Comparison of ENCODE assay signal across 15 cellular contexts in genomic region chr2:88574445-88574844, GRCh38. TPM values are rescaled to one million over a fixed set of nuclear protein-coding genes. Genes with fewer than 3 reads are reported as not detected.
A peak's percentile ranks its signal among the peaks of the same experiment; 100 is the strongest.
DNase-seq lines count a peak whose midpoint lies in the region; ATAC-seq, FAIRE-seq and TF ChIP-seq lines count a peak whose summit lies in the region.
"Had no signal": no experiment of that assay in that cellular context is flagged by ENCODE, and none has a peak within 500 bp of the region (broad histone marks: within the 10 kb centered on the region; RNA-seq: fewer than 3 reads in every experiment).

No MANE protein-coding gene starts in this region.

- no peak for TF ChIP-seq CTCF in GM13977 (IDR thresholded peaks at IDR 0.05; ENCODE audit: extremely low read depth, insufficient read depth, missing control alignments)
- TF ChIP-seq CTCF in D721Med (IDR thresholded peaks at IDR 0.05; ENCODE audit: insufficient read depth, missing control alignments) = no peak
- no peak for TF ChIP-seq CTCF in body of pancreas (IDR thresholded peaks at IDR 0.05)
- TF ChIP-seq CTCF in heart left ventricle (IDR thresholded peaks at IDR 0.05) = no peak

- H3K36me3 ChIP-seq in body of pancreas (replicated peaks in 1 of 2; ENCODE audit: insufficient read depth in 1 of 2, low read depth in 2 of 2) (peaks cover 0 to 30% of the 10 kb centered on the region in 2 donors), heart left ventricle (peaks cover 0 to 100% (median 93%) of the 10 kb centered on the region in 9 donors)

- 66 to 82% methylated on average over 5 of the region's 5 CpGs for WGBS in body of pancreas, 2 donors
- WGBS in heart left ventricle, 4 donors = 82 to 91% (median 88%) methylated on average over 5 of the region's 5 CpGs

- no peaks in the 10 kb centered on the region for H3K9me3 ChIP-seq in body of pancreas
- H3K9me3 ChIP-seq in heart left ventricle = no peaks in the 10 kb centered on the region
- H3K9me3 ChIP-seq: gastrocnemius medialis, upper lobe of right lung had no signal

- H3K4me3 ChIP-seq in body of pancreas (no peak overlapping the region), heart left ventricle (no peak overlapping the region)
- H3K4me3 ChIP-seq: dorsolateral prefrontal cortex, gastrocnemius medialis, upper lobe of right lung had no signal

- TF ChIP-seq POLR2A in body of pancreas (IDR thresholded peaks at IDR 0.05) (no peak), heart left ventricle (IDR thresholded peaks at IDR 0.05) (no peak)

- H3K27me3 ChIP-seq in body of pancreas = no peaks in the 10 kb centered on the region
- H3K27me3 ChIP-seq in heart left ventricle = no peaks in the 10 kb centered on the region
- H3K27me3 ChIP-seq: dorsolateral prefrontal cortex, gastrocnemius medialis, upper lobe of right lung had no signal

- H3K27ac ChIP-seq in body of pancreas = no peak overlapping the region
- no peak overlapping the region for H3K27ac ChIP-seq in heart left ventricle
- H3K27ac ChIP-seq: dorsolateral prefrontal cortex, gastrocnemius medialis, upper lobe of right lung had no signal

- FAIRE-seq in D721Med (lab: Jason Lieb, UNC) = no peak
- FAIRE-seq: small intestine had no signal

- intact Hi-C loops in body of pancreas (cut with DNase I) = no loop called here
- intact Hi-C loops in heart left ventricle (cut with DNase I) = no loop called here

- H3K4me1 ChIP-seq in body of pancreas (no peaks in the 10 kb centered on the region), heart left ventricle (no peaks in the 10 kb centered on the region)
- H3K4me1 ChIP-seq: gastrocnemius medialis, upper lobe of right lung had no signal

- DNase-seq in GM13977 (ENCODE audit: low spot score) (peak; percentile 25), D721Med (ENCODE audit: insufficient read length, low spot score) (no peak), body of pancreas (no peak), heart left ventricle (no peak), KBM-7 (no peak)
- DNase-seq: activated naive CD4-positive, alpha-beta T cell treated with anti-CD3 and anti-CD28 coated beads, Interleukin-2, amount 50 U/mL, for 16 hours; dorsolateral prefrontal cortex; gastrocnemius medialis; NCI-H1417 treated with DMSO at 0.1 percent for 48 hours; small intestine; upper lobe of right lung had no signal

- ATAC-seq in GM19351 (IDR thresholded peaks at IDR 0.05; ENCODE audit: unreplicated experiment) (peak; percentile 95), HG02798 (IDR thresholded peaks at IDR 0.05; ENCODE audit: poor library complexity, unreplicated experiment) (peak; percentile 85), HG03565 (IDR thresholded peaks at IDR 0.05; ENCODE audit: unreplicated experiment) (peak; percentile 95), body of pancreas (no peak), heart left ventricle (no peak)
- ATAC-seq: activated CD4-positive, CD25-positive, alpha-beta regulatory T cell treated with anti-CD3 and anti-CD28 coated beads, Interleukin-2, amount 50 U/mL, for 24 hours; gastrocnemius medialis; upper lobe of right lung had no signal

- in situ Hi-C loops in GM13977 (cut with MboI; ENCODE audit: low pct_unique_long_range_greater_than_20kb, low sequenced_read_pairs, unreplicated experiment) = loop anchor here (10.0 kb wide), 1 partner anchor 90 kb away; no protein-coding TSS in a partner anchor
- in situ Hi-C loops in KBM-7 (cut with MboI; ENCODE audit: low pct_unique_long_range_greater_than_20kb, low sequenced_read_pairs) = no loop called here

RNA-seq across cellular contexts. Expression of gene EIF2AK3, which starts 52.8 kb away (rescaled TPM):
- total RNA-seq in body of pancreas = 10 to 100 TPM; 42.5 to 43.6 TPM
- 10 to 100 TPM in 6 of 9 donors, 1 to 10 TPM in 3; 4.7 to 16.1 (median 10.9) TPM for total RNA-seq in heart left ventricle
- 10 to 100 TPM in 1 of 2 donors, 1 to 10 TPM in 1; 2.7 to 29.9 TPM for polyA plus RNA-seq in heart left ventricle

Comparison
In these comparisons a context has a peak if more than half of its experiments do, and no peak if none do; other contexts are left out.
1. ATAC-seq: peak in GM19351 (single experiment), HG02798 (single experiment) and HG03565 (single experiment); none in body of pancreas (single experiment) and heart left ventricle (0 of 4).